In genomic region chr1:188665477-188665876, GRCh38 we compare ENCODE assay signal across 1 cellular context.
TF ChIP-seq lines count a peak whose summit lies in the region.

No MANE protein-coding gene starts in this region.

TF ChIP-seq in H1, 55 proteins besides CTCF, POLR2A, EP300 and RAD21 (continued from another document):
- TF ChIP-seq ATF3 (IDR thresholded peaks at IDR 0.05; ENCODE audit: insufficient read depth, low read depth, low read length), result no peak
- no peak for TF ChIP-seq JUN (IDR thresholded peaks at IDR 0.05; ENCODE audit: low read depth, low read length)
- no peak for TF ChIP-seq SIX5 (IDR thresholded peaks at IDR 0.05; ENCODE audit: low read depth, low read length)
- no peak for TF ChIP-seq SP1 (IDR thresholded peaks at IDR 0.05; ENCODE audit: low read depth, low read length)
- no peak for TF ChIP-seq TAF7 (optimal IDR thresholded peaks at IDR 0.05; ENCODE audit: borderline replicate concordance, low read depth, low read length)
TF ChIP-seq in H1: peak in this region for 0.
